In the genomic region with DNA sequence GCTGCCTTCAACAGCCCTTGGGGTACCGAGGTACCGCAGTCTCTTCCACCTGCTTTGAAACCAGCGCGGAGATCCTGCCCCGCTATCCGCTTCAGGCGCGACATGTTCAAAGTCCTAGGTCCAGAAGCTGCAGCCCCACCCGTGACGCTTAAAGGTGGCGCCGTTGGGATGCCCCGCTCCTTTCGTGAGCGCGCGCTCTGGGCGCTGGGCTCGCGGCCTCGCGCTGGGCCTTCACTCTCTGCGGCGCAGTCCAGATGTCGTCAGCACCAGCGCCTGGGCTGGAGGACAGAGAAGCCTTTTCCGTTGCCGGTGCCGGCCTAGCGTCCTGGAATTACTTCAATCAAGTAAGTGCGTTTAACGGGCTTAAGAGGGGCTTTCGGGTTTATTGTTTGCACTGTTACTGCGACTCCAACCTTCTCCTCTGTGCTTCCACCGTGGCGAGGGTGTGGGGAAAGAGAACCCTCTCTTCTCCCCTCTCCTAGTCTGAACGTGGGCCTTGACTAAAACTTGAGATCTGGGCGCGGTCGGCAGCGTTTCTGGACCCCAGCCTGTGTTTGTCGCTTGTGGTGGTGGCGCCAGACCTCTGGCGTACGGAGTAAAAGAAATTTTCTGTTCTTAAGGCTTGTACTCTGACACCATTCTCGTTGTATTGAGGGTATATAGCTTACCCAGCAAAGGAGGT, we compare ENCODE assay signal across 8 cellular contexts. TPM values are rescaled to one million over a fixed set of nuclear protein-coding genes. Genes with fewer than 3 reads are reported as not detected.
A peak's percentile ranks its signal among the peaks of the same experiment; 100 is the strongest.
DNase-seq lines count a peak whose midpoint lies in the region; ATAC-seq, FAIRE-seq and TF ChIP-seq lines count a peak whose summit lies in the region.

Gene LRRC40, minus strand, starts transcription at position 143 of the 682 bp plus-strand sequence. Its CDS starts 39 bp downstream, at position 104.

- peak within 1 kb of the TSS; percentile 98; the same call in 1 of the 2 replicates for H4K8ac ChIP-seq in H1 (ENCODE audit: extremely low read depth, insufficient read depth, low read length)

- peaks cover 32% of the 10 kb centered on the region for H3K4me1 Mint-ChIP-seq in memory B cell

- CTCF ChIA-PET in H1 (lab: Charles Lee; ENCODE audit: partially characterized antibody) = interaction anchor here (1.1 to 1.9 kb wide), 2 partner anchors 11 to 21 kb away, joined by 3 to 7 read pairs; no protein-coding TSS in a partner anchor

- no peak within 1 kb of the TSS for H3K14ac ChIP-seq in H1 (ENCODE audit: insufficient read length)

- ATAC-seq in GM21360 (IDR thresholded peaks at IDR 0.05; ENCODE audit: unreplicated experiment) = peak; percentile 90
- ATAC-seq in memory B cell (ENCODE audit: low read depth) = peak; percentile 89

- TF ChIP-seq CTCF in H1 (IDR thresholded peaks at IDR 0.05; ENCODE audit: control extremely low read depth in 1 of 3, insufficient read depth in 1 of 3, low read depth in 1 of 3, low read length in 3 of 3) = no peak

- H3K9me3 Mint-ChIP-seq in memory B cell = no peaks in the 10 kb centered on the region

- H2BK12ac ChIP-seq in H1 (ENCODE audit: low read depth, low read length) = peak within 1 kb of the TSS; percentile 95; the same call in 1 of the 2 replicates

- H3K4me3 Mint-ChIP-seq in memory B cell = peak within 1 kb of the TSS; percentile 94

- H3K36me3 ChIP-seq in H1 (ENCODE audit: control insufficient read depth in 2 of 4, insufficient read depth in 4 of 4, low read length in 3 of 4) = peaks cover 0 to 8% (median 1%) of the 10 kb centered on the region in 4 experiments; a peak in 3 of 8 replicates

- no peak within 1 kb of the TSS for H2BK20ac ChIP-seq in H1 (ENCODE audit: low read length)

- H3K79me2 ChIP-seq in H1 (ENCODE audit: control insufficient read depth in 1 of 2, insufficient read depth in 2 of 2, low read length in 2 of 2) = peaks cover 13 to 94% of the 10 kb centered on the region in 2 experiments

- peak within 1 kb of the TSS; percentile 92; the same call in 1 of the 2 replicates for H3K18ac ChIP-seq in H1 (ENCODE audit: extremely low read depth, low read length)

- peak within 1 kb of the TSS; percentile 95 for H3K27ac Mint-ChIP-seq in memory B cell

- peak within 1 kb of the TSS; percentile 70 for H3K56ac ChIP-seq in H1 (replicated peaks; ENCODE audit: insufficient read length, low read depth, low read length)

- peak within 1 kb of the TSS; percentile 75 for H3K4ac ChIP-seq in H1 (replicated peaks; ENCODE audit: insufficient read length, low read depth, low read length)

- H3K27ac ChIP-seq in H1 (ENCODE audit: low read depth, low read length) = peak within 1 kb of the TSS; percentile 91

- peak within 1 kb of the TSS; percentile 84 to 99 (median 95) for H3K4me3 ChIP-seq in H1 (ENCODE audit: extremely low read depth in 1 of 4, insufficient read depth in 2 of 4, low read depth in 3 of 4, low read length in 4 of 4)

- WGBS in H1 (ENCODE audit: extremely low coverage in 1 of 2, insufficient coverage in 1 of 2, insufficient read length in 1 of 2, insufficient replicate concordance in 2 of 2, low coverage in 1 of 2, low lambda C conversion rate in 2 of 2, missing lambda C conversion rate in 1 of 2), 2 experiments = 1% methylated on average over 46 of the region's 46 CpGs; no CpG with 5 or more reads in 1 of the 2 experiments

- no peaks in the 10 kb centered on the region for H3K9me3 ChIP-seq in H1 (ENCODE audit: insufficient read depth in 2 of 2, low read depth in 1 of 2, low read length in 1 of 2)

- peak in 1 of 2 experiments; percentile 16; a peak in 1 of 3 replicates for TF ChIP-seq EP300 in H1 (IDR thresholded peaks at IDR 0.05; ENCODE audit: borderline replicate concordance in 1 of 2, low read depth in 2 of 2, low read length in 2 of 2)

- no peak within 1 kb of the TSS for H3K23ac ChIP-seq in H1 (ENCODE audit: insufficient read length)

- H3K27me3 ChIP-seq in H1 (replicated peaks in 1 of 4; ENCODE audit: control insufficient read depth in 3 of 4, extremely low read depth in 1 of 4, insufficient read depth in 3 of 4, low read length in 3 of 4) = no peaks in the 10 kb centered on the region

- no peak for TF ChIP-seq RAD21 in H1 (IDR thresholded peaks at IDR 0.05 in 1 of 2, conservative IDR thresholded peaks at IDR 0.05 in 1 of 2; ENCODE audit: low read depth in 2 of 2, low read length in 2 of 2)

- H3K9ac ChIP-seq in H1 (replicated peaks in 1 of 4; ENCODE audit: extremely low read depth in 1 of 4, low read depth in 3 of 4, low read length in 3 of 4) = peak within 1 kb of the TSS; percentile 79 to 100 (median 97)

- peak; percentile 48 for FAIRE-seq in H1 (lab: Jason Lieb, UNC)

- H4K20me1 ChIP-seq in H1 (replicated peaks in 1 of 2; ENCODE audit: control insufficient read depth in 1 of 2, insufficient read depth in 2 of 2, low read length in 2 of 2) = no peaks in the 10 kb centered on the region

- H2AFZ ChIP-seq in H1 (ENCODE audit: low read length) = peak within 1 kb of the TSS; percentile 95

- H4K5ac ChIP-seq in H1 (ENCODE audit: insufficient read length, low read depth, low read length) = peak within 1 kb of the TSS; percentile 68

- peaks cover 0 to 3% (median 0%) of the 10 kb centered on the region in 4 experiments; a peak in 1 of 7 replicates for H3K4me1 ChIP-seq in H1 (replicated peaks in 1 of 4; ENCODE audit: control insufficient read depth in 3 of 4, insufficient read depth in 4 of 4, low read length in 3 of 4)

- 0 out of 2 replicates have a peak, but pooled peaks cover 1% of the 10 kb centered on the region for H3K23me2 ChIP-seq in H1 (ENCODE audit: low read depth, low read length)

- peak within 1 kb of the TSS; percentile 72 to 81 for H3K4me2 ChIP-seq in H1 (ENCODE audit: insufficient read depth in 1 of 2, low read depth in 2 of 2, low read length in 2 of 2)

- POLR2A ChIA-PET in H1 (lab: Charles Lee; ENCODE audit: partially characterized antibody) = interaction anchor here (0.7 to 8.5 kb wide), 8 partner anchors 11 to 208 kb away, joined by 3 to 67 read pairs (median 4); partner anchors contain the start of genes ANKRD13C, CTH and SRSF11

- DNase-seq in COLO668 (lab: John Stamatoyannopoulos, UW; ENCODE audit: unreplicated experiment) (peak; percentile 100), HT1080 (ENCODE audit: low read depth) (peak; percentile 94), NOMO-1 treated with DMSO at 0.1 percent for 48 hours (lab: John Stamatoyannopoulos, UW; ENCODE audit: unreplicated experiment) (peak; percentile 92), H1 (ENCODE audit: low read depth in 1 of 2, low spot score in 2 of 2) (peak; percentile 82 to 98), memory B cell (ENCODE audit: low spot score in 2 of 2) (peak; percentile 94 to 99)
- DNase-seq in activated CD8-positive, alpha-beta memory T cell treated with anti-CD3 and anti-CD28 coated beads for 48 hours (ENCODE audit: low read depth in 2 of 3, low spot score in 2 of 3) = peak; percentile 91 to 98 (median 94)
- DNase-seq in stimulated activated CD8-positive, alpha-beta memory T cell treated with anti-CD3 and anti-CD28 coated beads, Interleukin-12 subunit alpha, Interleukin-12 subunit beta, amount 100 ng/mL, for 24 hours (ENCODE audit: extremely low read depth) = peak; percentile 86

- peak; percentile 69 to 93 for TF ChIP-seq POLR2A in H1 (IDR thresholded peaks at IDR 0.05; ENCODE audit: control extremely low read depth in 1 of 2, low read depth in 2 of 2, low read length in 2 of 2)

- peaks cover 4% of the 10 kb centered on the region; the same call in 1 of the 2 replicates for H3K79me1 ChIP-seq in H1 (ENCODE audit: low read depth, low read length)

- peak within 1 kb of the TSS; percentile 98 for H2BK5ac ChIP-seq in H1 (ENCODE audit: low read depth, low read length)

- H2AK5ac ChIP-seq in H1 (ENCODE audit: low read depth, low read length) = no peak within 1 kb of the TSS

- no peak within 1 kb of the TSS for H2BK120ac ChIP-seq in H1 (replicated peaks; ENCODE audit: low read depth, low read length)

- no peaks in the 10 kb centered on the region for H3K27me3 Mint-ChIP-seq in memory B cell

- peaks cover 1% of the 10 kb centered on the region for H3K36me3 Mint-ChIP-seq in memory B cell

- H2BK15ac ChIP-seq in H1 (ENCODE audit: low read length) = no peak within 1 kb of the TSS

- no peak within 1 kb of the TSS for H4K91ac ChIP-seq in H1 (replicated peaks; ENCODE audit: insufficient read length, low read length)

TF ChIP-seq in H1, 55 proteins besides CTCF, POLR2A, EP300 and RAD21 (continues in another document):
- TF ChIP-seq, protein P1, sequence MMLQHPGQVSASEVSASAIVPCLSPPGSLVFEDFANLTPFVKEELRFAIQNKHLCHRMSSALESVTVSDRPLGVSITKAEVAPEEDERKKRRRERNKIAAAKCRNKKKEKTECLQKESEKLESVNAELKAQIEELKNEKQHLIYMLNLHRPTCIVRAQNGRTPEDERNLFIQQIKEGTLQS (IDR thresholded peaks at IDR 0.05; ENCODE audit: insufficient read depth, low read depth, low read length) = peak; percentile 91
- TF ChIP-seq HDAC6 (IDR thresholded peaks at IDR 0.05; ENCODE audit: low read depth, low read length) = no peak
- peak; percentile 99 for TF ChIP-seq KDM4A (IDR thresholded peaks at IDR 0.05; ENCODE audit: low read depth, low read length, severe bottlenecking)
- peak; percentile 78 for TF ChIP-seq SRF (IDR thresholded peaks at IDR 0.05; ENCODE audit: low read depth, low read length)
- peak; percentile 92 for TF ChIP-seq PHF8 (conservative IDR thresholded peaks at IDR 0.05; ENCODE audit: low read depth, low read length)
- TF ChIP-seq RXRA (IDR thresholded peaks at IDR 0.05; ENCODE audit: insufficient read depth, low read depth, low read length) = no peak
- TF ChIP-seq ASH2L (IDR thresholded peaks at IDR 0.05; ENCODE audit: low read length) = peak; percentile 99
- no peak for TF ChIP-seq NANOG (IDR thresholded peaks at IDR 0.05; ENCODE audit: insufficient read depth, low read depth, low read length, poor library complexity, severe bottlenecking)
- no peak for TF ChIP-seq RNF2 (IDR thresholded peaks at IDR 0.05; ENCODE audit: borderline replicate concordance, low read depth, low read length, missing control alignments, poor library complexity, severe bottlenecking)
- peak; percentile 72 for TF ChIP-seq TAF7 (optimal IDR thresholded peaks at IDR 0.05; ENCODE audit: borderline replicate concordance, low read depth, low read length)

RNA-seq across cellular contexts. Expression of gene LRRC40, which starts in this region (rescaled TPM):
- 15.0 and 15.6 TPM in 2 replicates for total RNA-seq in HT1080 (2014; rRNA removed; shearing (Covaris generic))
- 16.5 and 19.8 TPM in 2 replicates for polyA plus RNA-seq in HT1080 (2015; cell fraction: cytosol; rRNA removed)
- 33.9 and 35.2 TPM in 2 replicates for polyA plus RNA-seq in HT1080 (2015; cell fraction: nucleus; rRNA removed)
- 30.8 and 31.3 TPM in 2 replicates for total RNA-seq in H1 (2021; fragmentation: NEBNext Ultra II Directional; extraction: Animal tissue kit (Norgen Biotek cat#: 25700))
- 8.2 and 13.4 TPM in 2 replicates for polyA plus RNA-seq in H1 (2011; rRNA removed)
- polyA plus RNA-seq in H1 (2011; cell fraction: cytosol; rRNA removed) = 20.3 TPM
- polyA plus RNA-seq in H1 (2011; cell fraction: nucleus; rRNA removed) = 4.0 TPM
- polyA plus RNA-seq in H1 (2012, experiment 1 of 2) = 11.8 to 21.4 TPM (median 13.1 TPM) in 4 replicates
- polyA plus RNA-seq in H1 (2012, experiment 2 of 2) = 2.1 TPM
- 30.6 TPM for polyA plus RNA-seq in H1 (2013, experiment 1 of 2)
- 28.1 TPM for polyA plus RNA-seq in H1 (2013, experiment 2 of 2)
- 12.5 and 17.3 TPM in 2 replicates for polyA minus RNA-seq in H1 (2011; rRNA and poly(A)+ RNA removed)
- 12.6 TPM for polyA minus RNA-seq in H1 (2011; cell fraction: cytosol; rRNA and poly(A)+ RNA removed)
- polyA minus RNA-seq in H1 (2011; cell fraction: nucleus; rRNA and poly(A)+ RNA removed) = 14.1 TPM

Comparison
In these comparisons a context has a peak if more than half of its experiments do, and no peak if none do; other contexts are left out.
1. Peak in every context shown above with its lines: DNase-seq, ATAC-seq, H3K4me3 ChIP-seq and H3K27ac ChIP-seq.